Comparison of ENCODE assay signal across 14 cellular contexts in genomic region chrX:136176399-136176825, GRCh38. TPM values are rescaled to one million over a fixed set of nuclear protein-coding genes. Genes with fewer than 3 reads are reported as not detected.
DNase-seq lines count a peak whose midpoint lies in the region; TF ChIP-seq lines count a peak whose summit lies in the region.
"Had no signal": no experiment of that assay in that cellular context is flagged by ENCODE, and none has a peak within 500 bp of the region (broad histone marks: within the 10 kb centered on the region; RNA-seq: fewer than 3 reads in every experiment).

No MANE protein-coding gene starts in this region.

- TF ChIP-seq CTCF in fibroblast of pulmonary artery (IDR thresholded peaks at IDR 0.05; ENCODE audit: low read length, missing control alignments) (no peak), osteoblast (IDR thresholded peaks at IDR 0.05; ENCODE audit: extremely low read depth, low read depth, low read length) (no peak)

- H4K20me1 ChIP-seq in osteoblast (ENCODE audit: insufficient read depth, low read length) = no peaks in the 10 kb centered on the region

- H3K4me1 ChIP-seq in SJSA1 (replicated peaks) (peaks cover 16% of the 10 kb centered on the region), osteoblast (ENCODE audit: insufficient read depth, low read length) (peaks cover 24% of the 10 kb centered on the region)

- H3K79me2 ChIP-seq in osteoblast (ENCODE audit: insufficient read depth, low read length) = no peaks in the 10 kb centered on the region

- peak overlapping the region; percentile 59 for H3K4me2 ChIP-seq in osteoblast (ENCODE audit: insufficient read depth, low read length)
- H3K4me2 ChIP-seq: GM23338 had no signal

- H3K27ac ChIP-seq in SJSA1 (peak overlapping the region; percentile 90), osteoblast (ENCODE audit: low read depth, low read length) (peak overlapping the region; percentile 89)
- H3K27ac ChIP-seq: epithelial cell of prostate had no signal

- DNase-seq in AG08395 (ENCODE audit: low spot score) (peak; percentile 70), SJSA1 (ENCODE audit: low read depth in 1 of 2, low spot score in 2 of 2) (peak; percentile 41 to 60), fibroblast of pulmonary artery (ENCODE audit: low read depth) (peak; percentile 91), osteoblast (ENCODE audit: insufficient read length, low spot score, missing footprints) (no peak), RKO (ENCODE audit: low spot score) (no peak), NCI-H2171 treated with DMSO at 0.1 percent for 48 hours (lab: John Stamatoyannopoulos, UW) (no peak), GM19238 (ENCODE audit: insufficient read length, low spot score) (no peak)
- no peak for DNase-seq in stimulated activated CD4-positive, alpha-beta T cell treated with anti-CD3 and anti-CD28 coated beads, Interleukin-1b, Interleukin-23, amount 100 ng/mL, for 48 hours
- DNase-seq: CD8-positive, alpha-beta T cell; NCI-H446; nephron progenitor cell; T-helper 17 cell had no signal

- H3K4me3 ChIP-seq in SJSA1 (no peak overlapping the region), fibroblast of pulmonary artery (replicated peaks; ENCODE audit: low read depth, low read length) (no peak overlapping the region), osteoblast (ENCODE audit: insufficient read depth, low read length) (no peak overlapping the region)
- H3K4me3 ChIP-seq: GM23338 had no signal

- H2AFZ ChIP-seq in osteoblast (ENCODE audit: low read length) = no peak overlapping the region
- H2AFZ ChIP-seq: GM23338 had no signal

- H3K27me3 ChIP-seq in SJSA1 (replicated peaks) (no peaks in the 10 kb centered on the region), osteoblast (ENCODE audit: insufficient read depth, low read length) (no peaks in the 10 kb centered on the region)

- H3K36me3 ChIP-seq in SJSA1 (0 out of 2 replicates have a peak, but pooled peaks cover 3% of the 10 kb centered on the region), osteoblast (ENCODE audit: insufficient read depth, low read length) (no peaks in the 10 kb centered on the region)

- no peaks in the 10 kb centered on the region for H3K9me3 ChIP-seq in SJSA1 (replicated peaks)
- no peaks in the 10 kb centered on the region for H3K9me3 ChIP-seq in osteoblast (ENCODE audit: low read depth, low read length)

RNA-seq across cellular contexts. Expression of gene FHL1, which starts 29.1 kb away (rescaled TPM):
- 104 and 117 TPM in 2 replicates for total RNA-seq in SJSA1 (2014; rRNA removed; shearing (Covaris generic))
- total RNA-seq in osteoblast = 51.8 and 68.7 TPM in 2 replicates

Comparison
In these comparisons a context has a peak if more than half of its experiments do, and no peak if none do; other contexts are left out.
1. DNase-seq: peak in AG08395 (single experiment), SJSA1 (2 of 2) and fibroblast of pulmonary artery (single experiment); none in osteoblast (single experiment), RKO (single experiment), NCI-H2171 treated with DMSO at 0.1 percent for 48 hours (single experiment), stimulated activated CD4-positive, alpha-beta T cell treated with anti-CD3 and anti-CD28 coated beads, Interleukin-1b, Interleukin-23, amount 100 ng/mL, for 48 hours (single experiment) and GM19238 (single experiment).